ENCODE assay signal across 19 cellular contexts in genomic region chr11:7516488-7516887, GRCh38. TPM values are rescaled to one million over a fixed set of nuclear protein-coding genes. Genes with fewer than 3 reads are reported as not detected.
DNase-seq lines count a peak whose midpoint lies in the region; ATAC-seq and TF ChIP-seq lines count a peak whose summit lies in the region.
"Had no signal": no experiment of that assay in that cellular context is flagged by ENCODE, and none has a peak within 500 bp of the region (broad histone marks: within the 10 kb centered on the region; RNA-seq: fewer than 3 reads in every experiment).

No MANE protein-coding gene starts in this region.

- peaks cover 0 to 2% (median 0%) of the 10 kb centered on the region in 8 donors for H3K9me3 Mint-ChIP-seq in CD4-positive, alpha-beta memory T cell

- no peaks in the 10 kb centered on the region for H3K27me3 ChIP-seq in CD4-positive, alpha-beta memory T cell (ENCODE audit: insufficient read depth, low read length)
- H3K27me3 ChIP-seq in liver (ENCODE audit: control insufficient read depth in 4 of 4, insufficient read depth in 4 of 4, low read length in 3 of 4) = no peaks in the 10 kb centered on the region
- no peaks in the 10 kb centered on the region for H3K27me3 ChIP-seq in psoas muscle (ENCODE audit: insufficient read depth in 3 of 3, low read length in 2 of 3)
- H3K27me3 ChIP-seq in transverse colon = no peaks in the 10 kb centered on the region
- H3K27me3 ChIP-seq: body of pancreas had no signal

- intact Hi-C loops in CD4-positive, alpha-beta memory T cell (cut with micrococcal nuclease) = loop anchor here (10.0 kb wide), 1 partner anchor 1282 kb away; the partner anchor contains the start of genes CNGA4 and FHIP1B
- intact Hi-C loops in psoas muscle (cut with DNase I) (no loop called here), transverse colon (cut with DNase I; ENCODE audit: low total_unique reads) (no loop called here)

- H3K9ac ChIP-seq in liver (ENCODE audit: low read depth in 1 of 2, low read length in 2 of 2) = no peak overlapping the region

- CTCF ChIA-PET in CD4-positive, alpha-beta memory T cell (lab: Charles Lee; ENCODE audit: partially characterized antibody) = no interaction called here

- no peaks in the 10 kb centered on the region for H3K27me3 Mint-ChIP-seq in CD4-positive, alpha-beta memory T cell
- no peaks in the 10 kb centered on the region for H3K27me3 Mint-ChIP-seq in T-helper 17 cell

- peaks cover 4 to 6% of the 10 kb centered on the region in 2 donors for H3K36me3 Mint-ChIP-seq in CD4-positive, alpha-beta memory T cell
- H3K36me3 Mint-ChIP-seq in T-helper 17 cell (ENCODE audit: low read depth) = peaks cover 4% of the 10 kb centered on the region

- H3K36me3 ChIP-seq in CD4-positive, alpha-beta memory T cell (ENCODE audit: insufficient read depth, low read length) = no peaks in the 10 kb centered on the region
- no peaks in the 10 kb centered on the region for H3K36me3 ChIP-seq in liver (ENCODE audit: control insufficient read depth in 4 of 4, insufficient read depth in 3 of 4, low read depth in 1 of 4, low read length in 3 of 4)
- H3K36me3 ChIP-seq in psoas muscle (ENCODE audit: insufficient read depth in 1 of 2, low read depth in 1 of 2) = no peaks in the 10 kb centered on the region
- H3K36me3 ChIP-seq in transverse colon = no peaks in the 10 kb centered on the region

- no peaks in the 10 kb centered on the region for H3K9me3 ChIP-seq in CD4-positive, alpha-beta memory T cell (ENCODE audit: control insufficient read depth in 1 of 2, low read length in 2 of 2)
- H3K9me3 ChIP-seq in T-helper 17 cell (ENCODE audit: control insufficient read depth, low read length, poor library complexity, severe bottlenecking) = no peaks in the 10 kb centered on the region
- H3K9me3 ChIP-seq in liver (ENCODE audit: control insufficient read depth in 4 of 4, low read length in 3 of 4) = no peaks in the 10 kb centered on the region
- H3K9me3 ChIP-seq in psoas muscle = no peaks in the 10 kb centered on the region
- H3K9me3 ChIP-seq in transverse colon = no peaks in the 10 kb centered on the region
- H3K9me3 ChIP-seq: body of pancreas had no signal

- TF ChIP-seq POLR2A in GM19193 (IDR thresholded peaks at IDR 0.05; ENCODE audit: extremely low read depth, insufficient read depth, insufficient read length) (peak; percentile 39), transverse colon (IDR thresholded peaks at IDR 0.05) (no peak)

- peaks cover 15 to 64% (median 38%) of the 10 kb centered on the region in 4 donors for H3K4me1 Mint-ChIP-seq in CD4-positive, alpha-beta memory T cell
- peaks cover 38% of the 10 kb centered on the region for H3K4me1 Mint-ChIP-seq in T-helper 17 cell

- TF ChIP-seq EP300 in transverse colon (IDR thresholded peaks at IDR 0.05; ENCODE audit: low read depth) = no peak

- DNase-seq in CD4-positive, alpha-beta memory T cell = no peak
- DNase-seq in T-helper 17 cell (no peak), psoas muscle (no peak), transverse colon (no peak), RPMI8226 (no peak)
- DNase-seq: activated T-cell treated with anti-CD3 and anti-CD28 coated beads for 4 hours; body of pancreas; glutamatergic neuron; left colon; midbrain; NCI-H1436; NCI-H510A; OCI-M1; SHP77; stimulated activated CD4-positive, alpha-beta T cell treated with anti-CD3 and anti-CD28 coated beads, Interleukin-4, amount 100 ng/mL, for 4 hours had no signal

- POLR2A ChIA-PET in CD4-positive, alpha-beta memory T cell (lab: Charles Lee; ENCODE audit: partially characterized antibody) = no interaction called here

- H3K4me1 ChIP-seq in CD4-positive, alpha-beta memory T cell (ENCODE audit: insufficient read depth, low read length) = peaks cover 31% of the 10 kb centered on the region
- H3K4me1 ChIP-seq in liver (ENCODE audit: control insufficient read depth in 4 of 4, insufficient read depth in 4 of 4, low read length in 3 of 4) (peaks cover 9 to 41% (median 33%) of the 10 kb centered on the region in 4 donors), psoas muscle (peaks cover 25% of the 10 kb centered on the region), transverse colon (peaks cover 12 to 33% (median 19%) of the 10 kb centered on the region in 4 donors)

- ATAC-seq in T-helper 17 cell = no peak
- no peak for ATAC-seq in psoas muscle
- no peak for ATAC-seq in HG03521 (IDR thresholded peaks at IDR 0.05; ENCODE audit: unreplicated experiment)
- ATAC-seq: body of pancreas, left colon had no signal

- 86% methylated on average over 12 of the region's 12 CpGs for WGBS in liver
- 90 to 95% (median 93%) methylated on average over 12 of the region's 12 CpGs for WGBS in psoas muscle, 3 donors
- 84 to 94% methylated on average over 8 to 12 of the region's 12 CpGs for WGBS in transverse colon (ENCODE audit: low coverage in 1 of 2), 2 donors

- peak overlapping the region in 6 of 8 donors; percentile 6 to 88 (median 24) for H3K4me3 Mint-ChIP-seq in CD4-positive, alpha-beta memory T cell
- H3K4me3 Mint-ChIP-seq in T-helper 17 cell = peak overlapping the region; percentile 75

- no peak overlapping the region for H3K27ac ChIP-seq in CD4-positive, alpha-beta memory T cell (ENCODE audit: low read depth, low read length)
- H3K27ac ChIP-seq in liver (ENCODE audit: low read depth in 1 of 2, low read length in 2 of 2) (peak overlapping the region; percentile 60 to 66), psoas muscle (no peak overlapping the region), transverse colon (no peak overlapping the region)
- H3K27ac ChIP-seq: body of pancreas had no signal

- no peak for TF ChIP-seq RAD21 in liver (IDR thresholded peaks at IDR 0.05)

- H3K27ac Mint-ChIP-seq in CD4-positive, alpha-beta memory T cell = peak overlapping the region in 4 of 7 donors; percentile 52 to 74 (median 66)
- peak overlapping the region; percentile 84 for H3K27ac Mint-ChIP-seq in T-helper 17 cell

- TF ChIP-seq CTCF in liver (IDR thresholded peaks at IDR 0.05; ENCODE audit: low read depth, low read length, missing input control) (no peak), psoas muscle (IDR thresholded peaks at IDR 0.05) (no peak), transverse colon (IDR thresholded peaks at IDR 0.05) (no peak)

- H3K4me3 ChIP-seq in CD4-positive, alpha-beta memory T cell (ENCODE audit: low read length in 2 of 2) = no peak overlapping the region
- no peak overlapping the region for H3K4me3 ChIP-seq in liver (ENCODE audit: low read depth in 1 of 3, low read length in 3 of 3)
- H3K4me3 ChIP-seq in psoas muscle = no peak overlapping the region
- no peak overlapping the region for H3K4me3 ChIP-seq in transverse colon
- H3K4me3 ChIP-seq: body of pancreas, smooth muscle cell had no signal

- in situ Hi-C loops in transverse colon (cut with MboI; ENCODE audit: low pct_ligation_motif_present in 1 of 4, low pct_unique_long_range_greater_than_20kb in 1 of 4, low sequenced_read_pairs in 3 of 4) = no loop called here

TF ChIP-seq in liver, 16 proteins besides CTCF, POLR2A, EP300 and RAD21 (continues in another document):
- TF ChIP-seq GABPA (IDR thresholded peaks at IDR 0.05 in 1 of 2, conservative IDR thresholded peaks at IDR 0.05 in 1 of 2) (no peak), SP1 (IDR thresholded peaks at IDR 0.05) (no peak), MAX (IDR thresholded peaks at IDR 0.05) (no peak), RXRA (IDR thresholded peaks at IDR 0.05) (no peak), ATF3 (IDR thresholded peaks at IDR 0.05) (no peak), HNF4G (IDR thresholded peaks at IDR 0.05) (no peak), HNF4A (conservative IDR thresholded peaks at IDR 0.05) (no peak), ZBTB33 (IDR thresholded peaks at IDR 0.05) (no peak), JUND (IDR thresholded peaks at IDR 0.05) (no peak), TAF1 (conservative IDR thresholded peaks at IDR 0.05) (no peak), EGR1 (IDR thresholded peaks at IDR 0.05; ENCODE audit: low read depth in 2 of 2) (no peak), FOXA1 (IDR thresholded peaks at IDR 0.05) (no peak)

RNA-seq across cellular contexts. Expression of gene PPFIBP2, which starts 2.7 kb away (rescaled TPM):
- 10 to 100 TPM; 18.5 to 22.0 TPM for total RNA-seq in CD4-positive, alpha-beta memory T cell
- polyA plus RNA-seq in CD4-positive, alpha-beta memory T cell = 10 to 100 TPM in 1 of 2 donors, 1 to 10 TPM in 1; 4.0 to 19.5 TPM
- total RNA-seq in T-helper 17 cell = 10 to 100 TPM; 26.2 to 40.6 TPM
- total RNA-seq in liver = 10 to 100 TPM; 23.1 to 80.0 TPM
- 10 to 100 TPM; 19.6 to 23.3 TPM for polyA plus RNA-seq in liver
- 10 to 100 TPM; 19.7 to 54.8 (median 32.5) TPM for total RNA-seq in psoas muscle
- polyA plus RNA-seq in psoas muscle = 10 to 100 TPM in 2 of 3 donors, 1 to 10 TPM in 1; 7.4 to 19.0 (median 14.6) TPM
- 100 to 1,000 TPM in 1 of 4 donors, 10 to 100 TPM in 3; 36.0 to 257 (median 83.3) TPM for total RNA-seq in transverse colon

RNA-seq across cellular contexts. Expression of gene OLFML1, which starts 31.2 kb away (rescaled TPM):
- total RNA-seq in CD4-positive, alpha-beta memory T cell = not detected
- polyA plus RNA-seq in CD4-positive, alpha-beta memory T cell = not detected
- not detected for total RNA-seq in T-helper 17 cell
- total RNA-seq in liver = 1 to 10 TPM; 2.8 TPM
- 1 to 10 TPM; 2.9 to 4.2 TPM for polyA plus RNA-seq in liver
- total RNA-seq in psoas muscle = 1 to 10 TPM; 1.1 to 7.2 (median 1.6) TPM
- 1 to 10 TPM in 2 of 3 donors, under 1 TPM in 1; 0.81 to 1.5 (median 1.1) TPM for polyA plus RNA-seq in psoas muscle
- 1 to 10 TPM in 2 of 4 donors, under 1 TPM in 1, not detected in 1; 0.20 to 4.8 (median 2.6) TPM for total RNA-seq in transverse colon
- total RNA-seq: smooth muscle cell had no signal

Comparison
In these comparisons a context has a peak if more than half of its experiments do, and no peak if none do; other contexts are left out.
1. H3K27ac ChIP-seq: peak in liver (2 of 2); none in CD4-positive, alpha-beta memory T cell (single experiment), psoas muscle (single experiment) and transverse colon (0 of 4).